ENCODE assay signal across 27 cellular contexts in the genomic region with DNA sequence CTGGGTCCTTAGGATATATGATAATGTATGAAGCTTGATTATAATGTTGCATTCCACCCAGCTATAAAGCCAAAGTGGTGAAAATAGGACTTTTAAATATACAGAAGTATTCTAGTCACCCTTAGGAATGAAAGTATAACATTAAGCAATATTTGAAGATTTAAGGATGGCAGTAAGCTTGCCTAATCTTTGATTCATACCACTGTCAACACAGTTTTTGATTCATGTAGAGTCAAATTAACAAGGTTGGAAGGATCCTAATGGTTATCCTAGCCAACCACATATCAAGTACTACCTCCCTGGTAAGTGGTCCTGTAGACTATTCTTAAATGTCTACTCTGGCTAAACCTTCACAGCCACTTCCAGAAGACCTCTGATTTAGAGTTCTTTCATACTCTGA. TPM values are rescaled to one million over a fixed set of nuclear protein-coding genes. Genes with fewer than 3 reads are reported as not detected.
DNase-seq lines count a peak whose midpoint lies in the region; ATAC-seq and TF ChIP-seq lines count a peak whose summit lies in the region.
"Had no signal": no experiment of that assay in that cellular context is flagged by ENCODE, and none has a peak within 500 bp of the region (broad histone marks: within the 10 kb centered on the region; RNA-seq: fewer than 3 reads in every experiment).

No MANE protein-coding gene starts in this region.

- no peak overlapping the region for H3K9ac ChIP-seq in BLaER1
- no peak overlapping the region for H3K9ac ChIP-seq in IMR-90 (ENCODE audit: low read depth, low read length)
- H3K9ac ChIP-seq: BLaER1 treated with 17β-estradiol and CSF1 and Interleukin-3, amounts not matched to agents 10 nM and 100 nM had no signal

- no peak overlapping the region for H2BK5ac ChIP-seq in IMR-90 (ENCODE audit: low read depth, low read length, poor library complexity, severe bottlenecking)

- peak overlapping the region; percentile 43 to 51 for H3K4me3 Mint-ChIP-seq in effector memory CD8-positive, alpha-beta T cell
- H3K4me3 Mint-ChIP-seq in mesothelial cell of epicardium (no peak overlapping the region), endothelial cell (ENCODE audit: unreplicated experiment) (no peak overlapping the region)
- H3K4me3 Mint-ChIP-seq: activated T-cell treated with anti-CD3 and anti-CD28 coated beads, Interleukin-2, amount 50 U/mL, for 24 hours; dendritic cell treated with granulocyte-macrophage colony-stimulating factor and Interleukin-4, amounts not matched to agents 40 ng/mL and 50 ng/mL, for 4 days; nephron had no signal

- no peak overlapping the region for H4K8ac ChIP-seq in IMR-90 (ENCODE audit: low read depth in 2 of 2, low read length in 2 of 2)

- H3K4me2 ChIP-seq in BLaER1 (peak overlapping the region; percentile 6; the same call in 1 of the 2 replicates), IMR-90 (ENCODE audit: low read depth, low read length) (no peak overlapping the region)

- H3K9me1 ChIP-seq in IMR-90 (ENCODE audit: insufficient read depth, low read length) = peaks cover 19% of the 10 kb centered on the region

- H2BK20ac ChIP-seq in IMR-90 (ENCODE audit: low read depth, low read length) = no peak overlapping the region

- no peak overlapping the region for H3K27ac Mint-ChIP-seq in effector memory CD8-positive, alpha-beta T cell
- peak overlapping the region; percentile 73 for H3K27ac Mint-ChIP-seq in mesothelial cell of epicardium
- no peak overlapping the region for H3K27ac Mint-ChIP-seq in endothelial cell (ENCODE audit: unreplicated experiment)
- H3K27ac Mint-ChIP-seq: activated T-cell treated with anti-CD3 and anti-CD28 coated beads, Interleukin-2, amount 50 U/mL, for 24 hours; dendritic cell treated with granulocyte-macrophage colony-stimulating factor and Interleukin-4, amounts not matched to agents 40 ng/mL and 50 ng/mL, for 4 days; nephron had no signal

- H3K36me3 ChIP-seq in BLaER1 = peaks cover 38% of the 10 kb centered on the region
- H3K36me3 ChIP-seq in IMR-90 (ENCODE audit: control insufficient read depth, insufficient read depth, low read length) = no peaks in the 10 kb centered on the region
- H3K36me3 ChIP-seq in lower lobe of right lung = peaks cover 7% of the 10 kb centered on the region
- H3K36me3 ChIP-seq: heart left ventricle, ovary, right atrium auricular region, thoracic aorta had no signal

- H3K4ac ChIP-seq in IMR-90 (ENCODE audit: low read depth, low read length) = no peak overlapping the region

- no peak overlapping the region for H3K23ac ChIP-seq in IMR-90 (ENCODE audit: low read depth, low read length)

- H3K36me3 Mint-ChIP-seq in effector memory CD8-positive, alpha-beta T cell (ENCODE audit: insufficient read depth) = peaks cover 34% of the 10 kb centered on the region
- H3K36me3 Mint-ChIP-seq in mesothelial cell of epicardium (peaks cover 4% of the 10 kb centered on the region), endothelial cell (ENCODE audit: low read depth, unreplicated experiment) (peaks cover 2% of the 10 kb centered on the region)

- H3K56ac ChIP-seq in IMR-90 (ENCODE audit: extremely low read depth, insufficient read depth, low read length) = no peak overlapping the region

- POLR2A ChIA-PET in IMR-90 (lab: Charles Lee; ENCODE audit: unreplicated experiment) = no interaction called here

- ATAC-seq in IMR-90 (ENCODE audit: low read depth) (no peak), lower lobe of right lung (no peak), GM21390 (IDR thresholded peaks at IDR 0.05; ENCODE audit: unreplicated experiment) (no peak)
- ATAC-seq in effector memory CD8-positive, alpha-beta T cell (replicated peaks) = peak; percentile 5
- ATAC-seq: heart left ventricle, left colon, SK-N-SH treated with all-trans-retinoic acid at 6 μM for 48 hours had no signal

- no peak overlapping the region for H2AK5ac ChIP-seq in IMR-90 (ENCODE audit: low read depth, low read length)

- H2BK120ac ChIP-seq in IMR-90 (ENCODE audit: low read depth, low read length) = no peak overlapping the region

- H3K4me1 ChIP-seq in BLaER1 (peaks cover 25% of the 10 kb centered on the region), IMR-90 (ENCODE audit: control insufficient read depth, insufficient read depth, low read length) (peaks cover 9% of the 10 kb centered on the region), lower lobe of right lung (peaks cover 64% of the 10 kb centered on the region)

- dilution Hi-C loops in IMR-90 (cut with HindIII; ENCODE audit: low sequenced_read_pairs, unreplicated experiment) = no loop called here

- intact Hi-C loops in IMR-90 (cut with micrococcal nuclease) = no loop called here
- intact Hi-C loops in lower lobe of right lung (cut with DNase I) = no loop called here

- H3K27ac ChIP-seq in BLaER1 (no peak overlapping the region), IMR-90 (ENCODE audit: insufficient read depth, low read length) (no peak overlapping the region), lower lobe of right lung (no peak overlapping the region)
- H3K27ac ChIP-seq: BLaER1 treated with 17β-estradiol and CSF1 and Interleukin-3, amounts not matched to agents 10 nM and 100 nM; heart left ventricle; ovary; right atrium auricular region; thoracic aorta had no signal

- H3K9me3 Mint-ChIP-seq in effector memory CD8-positive, alpha-beta T cell = no peaks in the 10 kb centered on the region
- H3K9me3 Mint-ChIP-seq in mesothelial cell of epicardium (no peaks in the 10 kb centered on the region), endothelial cell (ENCODE audit: unreplicated experiment) (no peaks in the 10 kb centered on the region)
- H3K9me3 Mint-ChIP-seq: activated T-cell treated with anti-CD3 and anti-CD28 coated beads, Interleukin-2, amount 50 U/mL, for 24 hours; dendritic cell treated with granulocyte-macrophage colony-stimulating factor and Interleukin-4, amounts not matched to agents 40 ng/mL and 50 ng/mL, for 4 days; nephron had no signal

- in situ Hi-C loops in IMR-90 (cut with MboI; ENCODE audit: low sequenced_read_pairs) = no loop called here

- no TSS peak for BruUV-seq in IMR-90 (replicated peaks; lab: Mats Ljungman, UMichigan)

- H3K4me3 ChIP-seq in BLaER1 (no peak overlapping the region), IMR-90 (ENCODE audit: insufficient read depth, low read depth, low read length) (no peak overlapping the region), lower lobe of right lung (no peak overlapping the region)
- H3K4me3 ChIP-seq: BLaER1 treated with 17β-estradiol and CSF1 and Interleukin-3, amounts not matched to agents 10 nM and 100 nM; heart left ventricle; ovary; right atrium auricular region; thoracic aorta had no signal

- H3K79me1 ChIP-seq in IMR-90 (ENCODE audit: low read depth in 1 of 2, low read length in 2 of 2) = peaks cover 10 to 72% of the 10 kb centered on the region in 2 experiments; a peak in 2 of 4 replicates

- TF ChIP-seq RAD21 in IMR-90 (IDR thresholded peaks at IDR 0.05; ENCODE audit: low read length) = no peak

- no peak overlapping the region for H4K91ac ChIP-seq in IMR-90 (ENCODE audit: insufficient read depth, low read depth, low read length)

- no peaks in the 10 kb centered on the region for H3K27me3 ChIP-seq in BLaER1
- H3K27me3 ChIP-seq in IMR-90 (ENCODE audit: control insufficient read depth, insufficient read depth, low read length) = no peaks in the 10 kb centered on the region
- H3K27me3 ChIP-seq in lower lobe of right lung (ENCODE audit: low read depth) = no peaks in the 10 kb centered on the region
- H3K27me3 ChIP-seq: BLaER1 treated with 17β-estradiol and CSF1 and Interleukin-3, amounts not matched to agents 10 nM and 100 nM; heart left ventricle; ovary; right atrium auricular region had no signal

- CTCF ChIA-PET in IMR-90 (lab: Yijun Ruan, JAX) = no interaction called here

- no peaks in the 10 kb centered on the region for H3K27me3 Mint-ChIP-seq in effector memory CD8-positive, alpha-beta T cell
- H3K27me3 Mint-ChIP-seq in mesothelial cell of epicardium (ENCODE audit: low read depth) = no peaks in the 10 kb centered on the region
- peaks cover 2% of the 10 kb centered on the region for H3K27me3 Mint-ChIP-seq in endothelial cell (ENCODE audit: unreplicated experiment)
- H3K27me3 Mint-ChIP-seq: activated T-cell treated with anti-CD3 and anti-CD28 coated beads, Interleukin-2, amount 50 U/mL, for 24 hours; dendritic cell treated with granulocyte-macrophage colony-stimulating factor and Interleukin-4, amounts not matched to agents 40 ng/mL and 50 ng/mL, for 4 days had no signal

- H2BK15ac ChIP-seq in IMR-90 (ENCODE audit: low read depth, low read length) = no peak overlapping the region

- H2AFZ ChIP-seq in IMR-90 (replicated peaks; ENCODE audit: low read length, poor library complexity) = no peak overlapping the region

- H4K20me1 ChIP-seq in BLaER1 (peaks cover 100% of the 10 kb centered on the region), IMR-90 (ENCODE audit: insufficient read depth, low read length) (peaks cover 96% of the 10 kb centered on the region)

- TF ChIP-seq CTCF in IMR-90 (conservative IDR thresholded peaks at IDR 0.05; ENCODE audit: low read depth, low read length) = no peak
- no peak for TF ChIP-seq CTCF in mesothelial cell of epicardium (IDR thresholded peaks at IDR 0.05; ENCODE audit: unreplicated experiment)
- no peak for TF ChIP-seq CTCF in lower lobe of right lung (IDR thresholded peaks at IDR 0.05)
- no peak for TF ChIP-seq CTCF in endothelial cell (IDR thresholded peaks at IDR 0.05; ENCODE audit: unreplicated experiment)

- H3K18ac ChIP-seq in IMR-90 (ENCODE audit: low read depth, low read length) = no peak overlapping the region

- no peak overlapping the region for H3K14ac ChIP-seq in IMR-90 (replicated peaks; ENCODE audit: low read depth, low read length)

- no peak for TF ChIP-seq POLR2A in IMR-90 (IDR thresholded peaks at IDR 0.05; ENCODE audit: low read depth, low read length)

- no peaks in the 10 kb centered on the region for H3K9me3 ChIP-seq in BLaER1
- no peaks in the 10 kb centered on the region for H3K9me3 ChIP-seq in IMR-90 (ENCODE audit: control insufficient read depth, insufficient read depth, low read length)
- no peaks in the 10 kb centered on the region for H3K9me3 ChIP-seq in lower lobe of right lung
- H3K9me3 ChIP-seq: BLaER1 treated with 17β-estradiol and CSF1 and Interleukin-3, amounts not matched to agents 10 nM and 100 nM; heart left ventricle; ovary; right atrium auricular region; thoracic aorta had no signal

- no peak overlapping the region for H2AK9ac ChIP-seq in IMR-90 (replicated peaks; ENCODE audit: low read depth, low read length, poor library complexity)

- no peak overlapping the region for H4K5ac ChIP-seq in IMR-90 (ENCODE audit: low read depth, low read length)

- DNase-seq in IMR-90 (no peak), mesothelial cell of epicardium (ENCODE audit: low spot score in 2 of 2, unreplicated experiment in 2 of 2) (no peak), lower lobe of right lung (no peak), endothelial cell (ENCODE audit: low spot score) (no peak)
- DNase-seq in effector memory CD8-positive, alpha-beta T cell = no peak
- no peak for DNase-seq in activated naive CD4-positive, alpha-beta T cell treated with anti-CD3 and anti-CD28 coated beads, Interleukin-2, amount 50 U/mL, for 16 hours
- DNase-seq: ACHN; activated CD4-positive, alpha-beta T cell treated with anti-CD3 and anti-CD28 coated beads for 4 hours; activated T-cell treated with anti-CD3 and anti-CD28 coated beads, Interleukin-2, amount 50 U/mL, for 24 hours; amygdala; heart left ventricle; KG1; left colon; midbrain; NCI-H1694 treated with DMSO at 0.1 percent for 48 hours; ovary; stimulated activated CD4-positive, alpha-beta T cell treated with anti-CD3 and anti-CD28 coated beads, Interleukin-4, amount 100 ng/mL, for 4 hours; stimulated activated naive CD4-positive, alpha-beta T cell treated with Interleukin-2 at 50 U/mL for 16 hours; T-helper 2 cell had no signal

- H3K4me1 Mint-ChIP-seq in effector memory CD8-positive, alpha-beta T cell (ENCODE audit: low read depth in 2 of 2) = peaks cover 45 to 74% of the 10 kb centered on the region in 2 donors
- H3K4me1 Mint-ChIP-seq in mesothelial cell of epicardium = peaks cover 28% of the 10 kb centered on the region
- H3K4me1 Mint-ChIP-seq in endothelial cell (ENCODE audit: unreplicated experiment) = peaks cover 12% of the 10 kb centered on the region

RNA-seq across cellular contexts. Expression of a gene that starts 18.6 kb away (rescaled TPM):
- 41.2 and 41.9 TPM in 2 replicates for total RNA-seq in IMR-90 (2012; rRNA removed)
- 24.0 and 25.5 TPM in 2 replicates for polyA plus RNA-seq in IMR-90 (2012; rRNA removed)
- polyA plus RNA-seq in IMR-90 (2012; cell fraction: cytosol; rRNA removed) = 17.1 and 21.0 TPM in 2 replicates
- polyA plus RNA-seq in IMR-90 (2012; cell fraction: nucleus; rRNA removed; ENCODE audit: low replicate concordance) = 26.6 and 79.4 TPM in 2 replicates
- 204 to 216 TPM (median 214 TPM) in 3 replicates for total RNA-seq in mesothelial cell of epicardium
- total RNA-seq in lower lobe of right lung = 149 TPM
- total RNA-seq in endothelial cell (ENCODE audit: unreplicated experiment) = 184 TPM

Comparison
In these comparisons a context has a peak if more than half of its experiments do, and no peak if none do; other contexts are left out.
1. H3K4me3 Mint-ChIP-seq: peak in effector memory CD8-positive, alpha-beta T cell (2 of 2); none in mesothelial cell of epicardium (single experiment) and endothelial cell (single experiment).